Comparison of ENCODE assay signal across 20 cellular contexts in the genomic region with DNA sequence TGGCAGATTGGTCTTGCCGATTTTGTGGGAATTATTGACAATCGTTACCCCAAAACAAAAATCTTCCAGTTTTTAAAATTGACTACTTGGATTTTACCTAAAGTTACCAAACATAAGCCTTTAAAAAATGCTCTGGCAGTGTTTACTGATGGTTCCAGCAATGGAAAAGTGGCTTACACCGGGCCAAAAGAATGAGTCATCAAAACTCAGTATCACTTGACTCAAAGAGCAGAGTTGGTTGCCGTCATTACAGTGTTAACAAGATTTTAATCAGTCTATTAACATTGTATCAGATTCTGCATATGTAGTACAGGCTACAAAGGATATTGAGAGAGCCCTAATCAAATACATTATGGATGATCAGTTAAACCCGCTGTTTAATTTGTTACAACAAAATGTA. TPM values are rescaled to one million over a fixed set of nuclear protein-coding genes. Genes with fewer than 3 reads are reported as not detected.
DNase-seq lines count a peak whose midpoint lies in the region; ATAC-seq, FAIRE-seq and TF ChIP-seq lines count a peak whose summit lies in the region.
"Had no signal": no experiment of that assay in that cellular context is flagged by ENCODE, and none has a peak within 500 bp of the region (broad histone marks: within the 10 kb centered on the region; RNA-seq: fewer than 3 reads in every experiment).

No MANE protein-coding gene starts in this region.

- no peak for TF ChIP-seq POLR2A in HepG2 (IDR thresholded peaks at IDR 0.05; ENCODE audit: insufficient read depth in 1 of 2, low read depth in 2 of 2, low read length in 2 of 2)
- no peak for TF ChIP-seq POLR2A in right lobe of liver (IDR thresholded peaks at IDR 0.05)
- no peak for TF ChIP-seq POLR2A in esophagus muscularis mucosa (IDR thresholded peaks at IDR 0.05; ENCODE audit: low read depth)

- no peak overlapping the region for H3K9ac ChIP-seq in HepG2 (ENCODE audit: insufficient read depth, low read depth, low read length)

- ATAC-seq in HepG2 = no peak
- no peak for ATAC-seq in right lobe of liver
- ATAC-seq in mucosa of descending colon = no peak
- no peak for ATAC-seq in GM18502 (IDR thresholded peaks at IDR 0.05; ENCODE audit: poor library complexity, unreplicated experiment)
- ATAC-seq: activated CD8-positive, alpha-beta memory T cell treated with anti-CD3 and anti-CD28 coated beads, Interleukin-2, amount 10 ng/mL, durations not matched to agents 7 days and 5 days; foreskin keratinocyte; natural killer cell treated with Interleukin-12 subunit alpha and Interleukin-12 subunit beta and Interleukin-15 and Interleukin-18, amount 100 ng/mL, for 72 hours; psoas muscle had no signal

- H3K4me3 ChIP-seq in HepG2 (replicated peaks in 1 of 3; ENCODE audit: insufficient read depth in 1 of 3, low read depth in 2 of 3, low read length in 3 of 3) (no peak overlapping the region), right lobe of liver (no peak overlapping the region), fibroblast of the aortic adventitia (ENCODE audit: low read depth, low read length) (no peak overlapping the region), esophagus muscularis mucosa (no peak overlapping the region), mucosa of descending colon (no peak overlapping the region)
- H3K4me3 ChIP-seq: psoas muscle had no signal

- H3K4me3 Mint-ChIP-seq in HFFc6 = no peak overlapping the region
- H3K4me3 Mint-ChIP-seq: activated CD8-positive, alpha-beta memory T cell treated with anti-CD3 and anti-CD28 coated beads, Interleukin-2, amount 10 ng/mL, durations not matched to agents 7 days and 5 days; IgD-negative memory B cell; natural killer cell treated with Interleukin-12 subunit alpha and Interleukin-12 subunit beta and Interleukin-15 and Interleukin-18, amount 100 ng/mL, for 72 hours had no signal

- no peaks in the 10 kb centered on the region for H4K20me1 ChIP-seq in HepG2 (ENCODE audit: insufficient read depth, low read length)

- BruUV-seq in HepG2 (replicated peaks; lab: Mats Ljungman, UMichigan) = no TSS peak

- TF ChIP-seq CTCF in HepG2 (CRISPR knock-in tag; IDR thresholded peaks at IDR 0.05) (no peak), right lobe of liver (IDR thresholded peaks at IDR 0.05) (no peak), VCaP (conservative IDR thresholded peaks at IDR 0.05) (no peak), fibroblast of the aortic adventitia (IDR thresholded peaks at IDR 0.05; ENCODE audit: insufficient read depth, low read length) (no peak), HFFc6 (IDR thresholded peaks at IDR 0.05) (no peak), esophagus muscularis mucosa (IDR thresholded peaks at IDR 0.05) (no peak), mucosa of descending colon (IDR thresholded peaks at IDR 0.05) (no peak)

- H3K9me3 ChIP-seq in HepG2 (ENCODE audit: low read length) (peaks cover 5% of the 10 kb centered on the region; the same call in 1 of the 2 replicates), right lobe of liver (no peaks in the 10 kb centered on the region), esophagus muscularis mucosa (peaks cover 0 to 7% (median 3%) of the 10 kb centered on the region in 4 donors), mucosa of descending colon (peaks cover 6% of the 10 kb centered on the region)

- no peak for FAIRE-seq in HepG2 (lab: Jason Lieb, UNC)
- FAIRE-seq: urothelium cell line had no signal

- H3K79me2 ChIP-seq in HepG2 (ENCODE audit: insufficient read depth, low read length) = no peaks in the 10 kb centered on the region

- in situ Hi-C loops in HepG2 (cut with HindIII; ENCODE audit: extremely low pct_ligation_motif_present, low pct_unique_long_range_greater_than_20kb) = loop anchor here (5.0 kb wide), 1 partner anchor 49 kb away; no protein-coding TSS in a partner anchor

- H3K9me3 Mint-ChIP-seq in HFFc6 = peaks cover 8% of the 10 kb centered on the region
- H3K9me3 Mint-ChIP-seq: natural killer cell treated with Interleukin-12 subunit alpha and Interleukin-12 subunit beta and Interleukin-15 and Interleukin-18, amount 100 ng/mL, for 72 hours had no signal

- DNase-seq in HepG2 (ENCODE audit: low spot score) (no peak), right lobe of liver (no peak), fibroblast of the aortic adventitia (ENCODE audit: low read depth) (peak; percentile 47), HFFc6 (no peak), esophagus muscularis mucosa (ENCODE audit: extremely low spot score) (no peak), mucosa of descending colon (no peak)
- DNase-seq: activated CD8-positive, alpha-beta memory T cell treated with anti-CD3 and anti-CD28 coated beads, Interleukin-2, amount 10 ng/mL, durations not matched to agents 7 days and 5 days; activated effector memory CD4-positive, alpha-beta T cell treated with anti-CD3 and anti-CD28 coated beads, Interleukin-2, amount 50 U/mL, for 16 hours; foreskin keratinocyte; GF-D8; HCEC 1CT; NCI-H1417 treated with DMSO at 0.1 percent for 48 hours; psoas muscle had no signal

- TF ChIP-seq EP300 in HepG2 (IDR thresholded peaks at IDR 0.05; ENCODE audit: low read depth in 2 of 2, low read length in 2 of 2) (no peak), HepG2 (CRISPR knock-in tag; IDR thresholded peaks at IDR 0.05; ENCODE audit: borderline replicate concordance) (no peak), esophagus muscularis mucosa (IDR thresholded peaks at IDR 0.05) (no peak)

- no peak overlapping the region for H3K27ac Mint-ChIP-seq in HFFc6
- H3K27ac Mint-ChIP-seq: activated CD8-positive, alpha-beta memory T cell treated with anti-CD3 and anti-CD28 coated beads, Interleukin-2, amount 10 ng/mL, durations not matched to agents 7 days and 5 days; IgD-negative memory B cell; natural killer cell treated with Interleukin-12 subunit alpha and Interleukin-12 subunit beta and Interleukin-15 and Interleukin-18, amount 100 ng/mL, for 72 hours had no signal

- no peak overlapping the region for H3K27ac ChIP-seq in HepG2 (ENCODE audit: extremely low read length, insufficient read depth, low read length)
- H3K27ac ChIP-seq in right lobe of liver = no peak overlapping the region
- H3K27ac ChIP-seq in VCaP = peak overlapping the region; percentile 39
- no peak overlapping the region for H3K27ac ChIP-seq in esophagus muscularis mucosa (replicated peaks in 1 of 4)
- H3K27ac ChIP-seq: foreskin keratinocyte, psoas muscle had no signal

- no peak overlapping the region for H3K4me2 ChIP-seq in HepG2 (ENCODE audit: low read depth, low read length)

- peaks cover 10% of the 10 kb centered on the region; the same call in 1 of the 2 replicates for H3K27me3 Mint-ChIP-seq in HFFc6 (ENCODE audit: insufficient read depth)

- H3K27me3 ChIP-seq in HepG2 (ENCODE audit: control insufficient read depth in 1 of 2, insufficient read depth in 2 of 2, low read length in 2 of 2) = 0 out of 5 replicates have a peak, but pooled peaks cover 0 to 7% of the 10 kb centered on the region in 2 experiments
- H3K27me3 ChIP-seq in right lobe of liver = no peaks in the 10 kb centered on the region
- H3K27me3 ChIP-seq in esophagus muscularis mucosa = no peaks in the 10 kb centered on the region

- no peaks in the 10 kb centered on the region for H3K36me3 ChIP-seq in HepG2 (replicated peaks in 1 of 2; ENCODE audit: control insufficient read depth in 1 of 2, insufficient read depth in 2 of 2, low read length in 2 of 2)
- H3K36me3 ChIP-seq in right lobe of liver = no peaks in the 10 kb centered on the region
- H3K36me3 ChIP-seq in esophagus muscularis mucosa = no peaks in the 10 kb centered on the region
- no peaks in the 10 kb centered on the region for H3K36me3 ChIP-seq in mucosa of descending colon (ENCODE audit: low read depth)

- POLR2A ChIA-PET in HepG2 (lab: Yijun Ruan, JAX) = no interaction called here

- CTCF ChIA-PET in HepG2 (lab: Yijun Ruan, JAX; ENCODE audit: low intra/inter-chr PET ratio, low total read pairs) = interaction anchor here (2.8 kb wide), 1 partner anchor 48 kb away, joined by 43 read pairs; no protein-coding TSS in a partner anchor

- H3K4me1 ChIP-seq in HepG2 (ENCODE audit: insufficient read depth, low read length) (peaks cover 24% of the 10 kb centered on the region), right lobe of liver (no peaks in the 10 kb centered on the region), esophagus muscularis mucosa (peaks cover 0 to 31% (median 25%) of the 10 kb centered on the region in 4 donors), mucosa of descending colon (ENCODE audit: low read depth) (peaks cover 3% of the 10 kb centered on the region)
- H3K4me1 ChIP-seq: foreskin keratinocyte, psoas muscle had no signal

- no peak overlapping the region for H2AFZ ChIP-seq in HepG2 (ENCODE audit: low read length)

- no peak for TF ChIP-seq RAD21 in HepG2 (CRISPR knock-in tag; IDR thresholded peaks at IDR 0.05)

- peaks cover 36% of the 10 kb centered on the region for H3K4me1 Mint-ChIP-seq in HFFc6 (ENCODE audit: low read depth)

- intact Hi-C loops in HepG2 (cut with micrococcal nuclease; ENCODE audit: unreplicated experiment) (no loop called here), right lobe of liver (cut with DNase I) (no loop called here), esophagus muscularis mucosa (cut with DNase I) (loop anchor here (5.0 to 10.0 kb wide), 2 partner anchors 222 to 304 kb away; a partner anchor contains a TSS), mucosa of descending colon (cut with DNase I, micrococcal nuclease) (loop anchor here in 1 of 2 donors (10.0 kb wide), 1 partner anchor 302 kb away; no protein-coding TSS in a partner anchor)

- peaks cover 5% of the 10 kb centered on the region; the same call in 1 of the 2 replicates for H3K36me3 Mint-ChIP-seq in HFFc6 (ENCODE audit: low read depth)
- H3K36me3 Mint-ChIP-seq: activated CD8-positive, alpha-beta memory T cell treated with anti-CD3 and anti-CD28 coated beads, Interleukin-2, amount 10 ng/mL, durations not matched to agents 7 days and 5 days; IgD-negative memory B cell had no signal

- WGBS in HepG2 (ENCODE audit: low lambda C conversion rate) = 21% methylated on average over 5 of the region's 5 CpGs
- 40% methylated on average over 5 of the region's 5 CpGs for WGBS in right lobe of liver (ENCODE audit: insufficient coverage, low coverage, low lambda C conversion rate, missing lambda C conversion rate)
- WGBS in esophagus muscularis mucosa = 56% methylated on average over 5 of the region's 5 CpGs

RNA-seq across cellular contexts. Expression of a gene that starts 37.2 kb away (rescaled TPM):
- total RNA-seq in HepG2 (2016; rRNA removed; fragmentation: Illumina TruSeq; extraction: Trizol) = not detected in 2 replicates
- total RNA-seq in HepG2 (2016; cell fraction: cytosol; rRNA removed; fragmentation: Illumina TruSeq; extraction: Trizol; ENCODE audit: low read depth) = not detected in 2 replicates
- total RNA-seq in HepG2 (2016; cell fraction: insoluble cytoplasmic fraction; rRNA removed; fragmentation: Illumina TruSeq; extraction: Trizol) = not detected in 2 replicates
- total RNA-seq in HepG2 (2016; cell fraction: membrane; rRNA removed; fragmentation: Illumina TruSeq; extraction: Trizol) = not detected in 2 replicates
- total RNA-seq in HepG2 (2016; cell fraction: nucleus; rRNA removed; fragmentation: Illumina TruSeq; extraction: Trizol) = not detected in 2 replicates
- not detected in 2 replicates for polyA plus RNA-seq in HepG2 (2011; rRNA removed)
- not detected in 2 replicates for polyA plus RNA-seq in HepG2 (2011; cell fraction: cytosol; rRNA removed)
- not detected in 2 replicates for polyA plus RNA-seq in HepG2 (2011; cell fraction: nucleus; rRNA removed)
- not detected in 2 replicates for polyA plus RNA-seq in HepG2 (2012)
- not detected in 2 replicates for polyA plus RNA-seq in HepG2 (2016; cell fraction: cytosol; fragmentation: Illumina TruSeq; extraction: Trizol; ENCODE audit: low read depth)
- polyA plus RNA-seq in HepG2 (2016; cell fraction: insoluble cytoplasmic fraction; fragmentation: Illumina TruSeq; extraction: Trizol; ENCODE audit: low read depth) = not detected in 2 replicates
- not detected in 2 replicates for polyA plus RNA-seq in HepG2 (2016; cell fraction: membrane; fragmentation: Illumina TruSeq; extraction: Trizol; ENCODE audit: low read depth)
- polyA plus RNA-seq in HepG2 (2016; cell fraction: nucleus; fragmentation: Illumina TruSeq; extraction: Trizol; ENCODE audit: insufficient read depth, low read depth) = not detected in 2 replicates
- not detected in 2 replicates for polyA minus RNA-seq in HepG2 (2011; rRNA and poly(A)+ RNA removed; ENCODE audit: low replicate concordance)
- polyA minus RNA-seq in HepG2 (2011; cell fraction: cytosol; rRNA and poly(A)+ RNA removed) = not detected in 2 replicates
- not detected in 2 replicates for polyA minus RNA-seq in HepG2 (2011; cell fraction: nucleus; rRNA and poly(A)+ RNA removed)
- not detected for total RNA-seq in right lobe of liver
- not detected in 2 replicates for total RNA-seq in fibroblast of the aortic adventitia (ENCODE audit: low replicate concordance)
- not detected for total RNA-seq in HFFc6 (2021; fragmentation: NEBNext Ultra II Directional; extraction: Animal tissue kit (Norgen Biotek cat#: 25700))
- total RNA-seq in esophagus muscularis mucosa = not detected
- total RNA-seq in mucosa of descending colon = not detected
- total RNA-seq: foreskin keratinocyte; natural killer cell treated with Interleukin-12 subunit alpha and Interleukin-12 subunit beta and Interleukin-15 and Interleukin-18, amount 100 ng/mL, for 72 hours; NCI-H460; psoas muscle had no signal
- polyA plus RNA-seq: foreskin keratinocyte, IgD-negative memory B cell, liver, psoas muscle had no signal
